In genomic region chr21:35217504-35218060, GRCh38 we compare ENCODE assay signal across 11 cellular contexts.
DNase-seq lines count a peak whose midpoint lies in the region; ATAC-seq and TF ChIP-seq lines count a peak whose summit lies in the region.
"Had no signal": no experiment of that assay in that cellular context is flagged by ENCODE, and none has a peak within 500 bp of the region (broad histone marks: within the 10 kb centered on the region; RNA-seq: fewer than 3 reads in every experiment).

No MANE protein-coding gene starts in this region.

- TF ChIP-seq RAD21 in IMR-90 (IDR thresholded peaks at IDR 0.05; ENCODE audit: low read length): no peak

- H2AK9ac ChIP-seq in IMR-90 (replicated peaks; ENCODE audit: low read depth, low read length, poor library complexity): no peak overlapping the region

- peaks cover 33% of the 10 kb centered on the region for H3K4me1 Mint-ChIP-seq in activated naive CD8-positive, alpha-beta T cell treated with anti-CD3 and anti-CD28 coated beads, Interleukin-2, amount 50 U/mL, for 24 hours

- H3K4me3 Mint-ChIP-seq in activated naive CD8-positive, alpha-beta T cell treated with anti-CD3 and anti-CD28 coated beads, Interleukin-2, amount 50 U/mL, for 24 hours: no peak overlapping the region
- H3K4me3 Mint-ChIP-seq: natural killer cell treated with Interleukin-12 subunit alpha and Interleukin-12 subunit beta and Interleukin-15 and Interleukin-18, amount 100 ng/mL, for 72 hours had no signal

- peak overlapping the region; percentile 55; the same call in 2 of the 3 replicates for H2BK15ac ChIP-seq in IMR-90 (ENCODE audit: low read depth, low read length)

- no peaks in the 10 kb centered on the region for H3K27me3 ChIP-seq in IMR-90 (ENCODE audit: control insufficient read depth, insufficient read depth, low read length)
- no peaks in the 10 kb centered on the region for H3K27me3 ChIP-seq in lung (ENCODE audit: control insufficient read depth, insufficient read depth)

- H4K91ac ChIP-seq in IMR-90 (ENCODE audit: insufficient read depth, low read depth, low read length): peak overlapping the region; percentile 30; the same call in 1 of the 2 replicates

- CTCF ChIA-PET in IMR-90 (lab: Yijun Ruan, JAX): interaction anchor here (1.7 kb wide), 1 partner anchor 166 kb away, joined by 3 read pairs; no protein-coding TSS in a partner anchor

- peak overlapping the region; percentile 89 for H2BK120ac ChIP-seq in IMR-90 (ENCODE audit: low read depth, low read length)

- H2BK20ac ChIP-seq in IMR-90 (ENCODE audit: low read depth, low read length): peak overlapping the region; percentile 87

- H3K27ac Mint-ChIP-seq in activated naive CD8-positive, alpha-beta T cell treated with anti-CD3 and anti-CD28 coated beads, Interleukin-2, amount 50 U/mL, for 24 hours: peak overlapping the region; percentile 72

- H3K4me3 ChIP-seq in IMR-90 (ENCODE audit: insufficient read depth, low read depth, low read length): no peak overlapping the region
- H3K4me3 ChIP-seq in lung: no peak overlapping the region
- H3K4me3 ChIP-seq: dorsolateral prefrontal cortex had no signal

- POLR2A ChIA-PET in IMR-90 (lab: Charles Lee; ENCODE audit: unreplicated experiment): no interaction called here

- intact Hi-C loops in IMR-90 (cut with micrococcal nuclease) (no loop called here), left ventricle myocardium superior (cut with micrococcal nuclease) (no loop called here)

- peak overlapping the region; percentile 18 for H2BK5ac ChIP-seq in IMR-90 (ENCODE audit: low read depth, low read length, poor library complexity, severe bottlenecking)

- TF ChIP-seq POLR2A in IMR-90 (IDR thresholded peaks at IDR 0.05; ENCODE audit: low read depth, low read length): no peak

- H2AK5ac ChIP-seq in IMR-90 (ENCODE audit: low read depth, low read length): peak overlapping the region; percentile 72; the same call in 1 of the 2 replicates

- peak overlapping the region; percentile 43 for H3K14ac ChIP-seq in IMR-90 (replicated peaks; ENCODE audit: low read depth, low read length)

- TF ChIP-seq CTCF in IMR-90 (conservative IDR thresholded peaks at IDR 0.05; ENCODE audit: low read depth, low read length): no peak
- TF ChIP-seq CTCF in lung (IDR thresholded peaks at IDR 0.05; ENCODE audit: control extremely low read depth, extremely low read depth): no peak

- dilution Hi-C loops in IMR-90 (cut with HindIII; ENCODE audit: low sequenced_read_pairs, unreplicated experiment): no loop called here

- H2AFZ ChIP-seq in IMR-90 (replicated peaks; ENCODE audit: low read length, poor library complexity): no peak overlapping the region

- H3K27ac ChIP-seq in IMR-90 (ENCODE audit: insufficient read depth, low read length) (no peak overlapping the region), lung (ENCODE audit: low read depth in 1 of 2, low read length in 1 of 2) (no peak overlapping the region)
- H3K27ac ChIP-seq: dorsolateral prefrontal cortex, HL-60 had no signal

- peaks cover 5% of the 10 kb centered on the region for H3K9me3 Mint-ChIP-seq in activated naive CD8-positive, alpha-beta T cell treated with anti-CD3 and anti-CD28 coated beads, Interleukin-2, amount 50 U/mL, for 24 hours
- H3K9me3 Mint-ChIP-seq: natural killer cell treated with Interleukin-12 subunit alpha and Interleukin-12 subunit beta and Interleukin-15 and Interleukin-18, amount 100 ng/mL, for 72 hours had no signal

- H4K20me1 ChIP-seq in IMR-90 (ENCODE audit: insufficient read depth, low read length): no peaks in the 10 kb centered on the region

- in situ Hi-C loops in IMR-90 (cut with MboI; ENCODE audit: low sequenced_read_pairs): no loop called here

- no peak overlapping the region for H3K4me2 ChIP-seq in IMR-90 (ENCODE audit: low read depth, low read length)

- peak overlapping the region; percentile 61; the same call in 1 of the 2 replicates for H3K4ac ChIP-seq in IMR-90 (ENCODE audit: low read depth, low read length)

- no peaks in the 10 kb centered on the region for H3K9me3 ChIP-seq in IMR-90 (ENCODE audit: control insufficient read depth, insufficient read depth, low read length)
- no peaks in the 10 kb centered on the region for H3K9me3 ChIP-seq in lung (ENCODE audit: control insufficient read depth in 2 of 2, insufficient read depth in 1 of 2, low read length in 1 of 2)

- H3K18ac ChIP-seq in IMR-90 (ENCODE audit: low read depth, low read length): no peak overlapping the region; the same call in 1 of the 2 replicates

- no peaks in the 10 kb centered on the region for H3K79me1 ChIP-seq in IMR-90 (ENCODE audit: low read depth in 1 of 2, low read length in 2 of 2)

- no TSS peak for BruUV-seq in IMR-90 (replicated peaks; lab: Mats Ljungman, UMichigan)

- no peaks in the 10 kb centered on the region for H3K27me3 Mint-ChIP-seq in activated naive CD8-positive, alpha-beta T cell treated with anti-CD3 and anti-CD28 coated beads, Interleukin-2, amount 50 U/mL, for 24 hours

- peak; percentile 85 for DNase-seq in DMS79 treated with DMSO at 0.1 percent for 48 hours (lab: John Stamatoyannopoulos, UW)
- peak; percentile 85 for DNase-seq in IMR-90
- no peak for DNase-seq in activated naive CD8-positive, alpha-beta T cell treated with anti-CD3 and anti-CD28 coated beads, Interleukin-2, amount 50 U/mL, for 24 hours
- DNase-seq in lung (ENCODE audit: low spot score): peak; percentile 56
- DNase-seq in left ventricle myocardium superior: no peak
- DNase-seq in NK-92 treated with Interleukin-12 subunit alpha and Interleukin-12 subunit beta, amount 100 ng/mL, for 24 hours (lab: John Stamatoyannopoulos, UW): no peak
- DNase-seq: dorsolateral prefrontal cortex had no signal

- 0 out of 2 replicates have a peak overlapping the region, but pooled peaks have one; percentile 20 for H3K23ac ChIP-seq in IMR-90 (ENCODE audit: low read depth, low read length)

- peaks cover 13% of the 10 kb centered on the region for H3K9me1 ChIP-seq in IMR-90 (ENCODE audit: insufficient read depth, low read length)

- H3K9ac ChIP-seq in IMR-90 (ENCODE audit: low read depth, low read length): no peak overlapping the region

- H3K36me3 ChIP-seq in IMR-90 (ENCODE audit: control insufficient read depth, insufficient read depth, low read length) (no peaks in the 10 kb centered on the region), lung (ENCODE audit: control insufficient read depth in 2 of 2, insufficient read depth in 2 of 2, low read length in 2 of 2) (no peaks in the 10 kb centered on the region)

- no peaks in the 10 kb centered on the region for H3K36me3 Mint-ChIP-seq in activated naive CD8-positive, alpha-beta T cell treated with anti-CD3 and anti-CD28 coated beads, Interleukin-2, amount 50 U/mL, for 24 hours (ENCODE audit: low read depth)
- H3K36me3 Mint-ChIP-seq: natural killer cell treated with Interleukin-12 subunit alpha and Interleukin-12 subunit beta and Interleukin-15 and Interleukin-18, amount 100 ng/mL, for 72 hours had no signal

- peak overlapping the region in 1 of 2 experiments; percentile 75; a peak in 2 of 4 replicates for H4K8ac ChIP-seq in IMR-90 (ENCODE audit: low read depth in 2 of 2, low read length in 2 of 2)

- WGBS in IMR-90 (ENCODE audit: extremely low coverage in 2 of 2, insufficient read length in 1 of 2), 2 experiments: no CpG with 5 or more reads among the region's 1 CpG
- WGBS in lung, 2 donors: 70 to 91% methylated on average over 1 of the region's 1 CpG

- ATAC-seq in IMR-90 (ENCODE audit: low read depth) (peak; percentile 77), lung (ENCODE audit: insufficient read depth, low FRiP score) (peak; percentile 82), HG02678 (IDR thresholded peaks at IDR 0.05; ENCODE audit: unreplicated experiment) (no peak), GM21381 (IDR thresholded peaks at IDR 0.05; ENCODE audit: unreplicated experiment) (no peak), left ventricle myocardium superior (no peak)
- ATAC-seq in activated naive CD8-positive, alpha-beta T cell treated with anti-CD3 and anti-CD28 coated beads, Interleukin-2, amount 50 U/mL, for 24 hours: peak; percentile 91

- H3K4me1 ChIP-seq in IMR-90 (ENCODE audit: control insufficient read depth, insufficient read depth, low read length) (peaks cover 8% of the 10 kb centered on the region), lung (ENCODE audit: control insufficient read depth in 2 of 2, insufficient read depth in 2 of 2, low read length in 2 of 2) (no peaks in the 10 kb centered on the region)

- H3K56ac ChIP-seq in IMR-90 (ENCODE audit: extremely low read depth, insufficient read depth, low read length): no peak overlapping the region

- H4K5ac ChIP-seq in IMR-90 (ENCODE audit: low read depth, low read length): no peak overlapping the region

TF ChIP-seq in IMR-90, 13 proteins besides CTCF, POLR2A, EP300 and RAD21:
- TF ChIP-seq RFX5 (IDR thresholded peaks at IDR 0.05; ENCODE audit: low read depth, low read length) (no peak), ELK1 (IDR thresholded peaks at IDR 0.05; ENCODE audit: borderline replicate concordance, low read depth, low read length) (no peak), FOS (IDR thresholded peaks at IDR 0.05; ENCODE audit: low read depth, low read length) (no peak), RCOR1 (IDR thresholded peaks at IDR 0.05; ENCODE audit: insufficient replicate concordance, low read length) (peak; percentile 21), USF2 (IDR thresholded peaks at IDR 0.05; ENCODE audit: low read depth, low read length) (peak; percentile 49; the same call in 1 of the 2 replicates), MXI1 (IDR thresholded peaks at IDR 0.05; ENCODE audit: borderline replicate concordance, low read depth, low read length) (no peak), NFE2L2 (IDR thresholded peaks at IDR 0.05; ENCODE audit: low read depth, low read length) (no peak), CEBPB (IDR thresholded peaks at IDR 0.05; ENCODE audit: low read depth, low read length) (peak; percentile 57), MAFK (IDR thresholded peaks at IDR 0.05; ENCODE audit: low read depth, low read length) (peak; percentile 33; the same call in 1 of the 2 replicates)
TF ChIP-seq in IMR-90: peak in this region for 4.

Comparison
In these comparisons a context has a peak if more than half of its experiments do, and no peak if none do; other contexts are left out.
1. DNase-seq: peak in DMS79 treated with DMSO at 0.1 percent for 48 hours (single experiment), IMR-90 (single experiment) and lung (single experiment); none in activated naive CD8-positive, alpha-beta T cell treated with anti-CD3 and anti-CD28 coated beads, Interleukin-2, amount 50 U/mL, for 24 hours (single experiment), left ventricle myocardium superior (single experiment) and NK-92 treated with Interleukin-12 subunit alpha and Interleukin-12 subunit beta, amount 100 ng/mL, for 24 hours (single experiment).
2. ATAC-seq: peak in IMR-90 (single experiment), activated naive CD8-positive, alpha-beta T cell treated with anti-CD3 and anti-CD28 coated beads, Interleukin-2, amount 50 U/mL, for 24 hours (single experiment) and lung (single experiment); none in HG02678 (single experiment), GM21381 (single experiment) and left ventricle myocardium superior (single experiment).